ENCODE assay signal across 21 cellular contexts in genomic region chr12:31220061-31220460, GRCh38.
A peak's percentile ranks its signal among the peaks of the same experiment; 100 is the strongest.
DNase-seq lines count a peak whose midpoint lies in the region; ATAC-seq and TF ChIP-seq lines count a peak whose summit lies in the region.
"Had no signal": no experiment of that assay in that cellular context is flagged by ENCODE, and none has a peak within 500 bp of the region (broad histone marks: within the 10 kb centered on the region; RNA-seq: fewer than 3 reads in every experiment).

No MANE protein-coding gene starts in this region.

- H3K4me3 Mint-ChIP-seq in WTC11: no peak overlapping the region
- H3K4me3 Mint-ChIP-seq: CD8-positive, alpha-beta memory T cell had no signal

- H3K27me3 ChIP-seq in left ventricle myocardium inferior (ENCODE audit: low read depth): peaks cover 15% of the 10 kb centered on the region

- H3K4me1 Mint-ChIP-seq in WTC11: peaks cover 58% of the 10 kb centered on the region
- H3K4me1 Mint-ChIP-seq: CD8-positive, alpha-beta memory T cell had no signal

- TF ChIP-seq CTCF in left ventricle myocardium inferior (IDR thresholded peaks at IDR 0.05; ENCODE audit: borderline replicate concordance) (no peak), WTC11 (IDR thresholded peaks at IDR 0.05) (no peak)

- H3K4me1 ChIP-seq in left ventricle myocardium inferior: peaks cover 4% of the 10 kb centered on the region

- no peaks in the 10 kb centered on the region for H3K9me3 ChIP-seq in left ventricle myocardium inferior (replicated peaks)
- H3K9me3 ChIP-seq: HAP-1 had no signal

- no peak overlapping the region for H3K27ac ChIP-seq in left ventricle myocardium inferior (replicated peaks)
- H3K27ac ChIP-seq: C4-2B had no signal

- no peaks in the 10 kb centered on the region for H3K36me3 ChIP-seq in left ventricle myocardium inferior
- H3K36me3 ChIP-seq: HAP-1 had no signal

- 0 out of 2 replicates have a peak, but pooled peaks cover 6% of the 10 kb centered on the region for H3K9me3 Mint-ChIP-seq in WTC11
- H3K9me3 Mint-ChIP-seq: CD8-positive, alpha-beta memory T cell had no signal

- DNase-seq in Right ventricle myocardium superior (no peak), left ventricle myocardium inferior (no peak), WTC11 (ENCODE audit: low spot score) (no peak), left lobe of liver (ENCODE audit: low spot score) (no peak), sciatic nerve (ENCODE audit: low spot score) (no peak), DMS79 (lab: John Stamatoyannopoulos, UW) (no peak), NOMO-1 (lab: John Stamatoyannopoulos, UW; ENCODE audit: unreplicated experiment in 2 of 2) (no peak), UCSD-AML1 (lab: John Stamatoyannopoulos, UW; ENCODE audit: unreplicated experiment) (no peak)
- DNase-seq: CD8-positive, alpha-beta memory T cell; KBM-7; MM.1S; NCI-H1048; NCI-H1417 treated with DMSO at 0.1 percent for 48 hours; NCI-H187 treated with DMSO at 0.1 percent for 48 hours; NCI-H345; NCI-H524; NCI-H774; OCI-M1; SHP77 had no signal

- POLR2A ChIA-PET in WTC11 (lab: Charles Lee): no interaction called here

- H3K36me3 Mint-ChIP-seq in WTC11: no peaks in the 10 kb centered on the region
- H3K36me3 Mint-ChIP-seq: CD8-positive, alpha-beta memory T cell had no signal

- intact Hi-C loops in Right ventricle myocardium superior (cut with DNase I) (no loop called here), left ventricle myocardium inferior (cut with micrococcal nuclease) (no loop called here), sciatic nerve (cut with DNase I) (no loop called here)

- H3K27ac Mint-ChIP-seq in WTC11: no peak overlapping the region
- H3K27ac Mint-ChIP-seq: CD8-positive, alpha-beta memory T cell had no signal

- peaks cover 25% of the 10 kb centered on the region for H3K27me3 Mint-ChIP-seq in WTC11 (ENCODE audit: low read depth)

- H3K4me3 ChIP-seq in left ventricle myocardium inferior: no peak overlapping the region
- H3K4me3 ChIP-seq: HAP-1 had no signal

- ATAC-seq in Right ventricle myocardium superior (ENCODE audit: poor library complexity) (peak; percentile 57), WTC11 (no peak), left lobe of liver (peak; percentile 43), sciatic nerve (peak; percentile 23)

- CTCF ChIA-PET in WTC11 (lab: Charles Lee): no interaction called here

TF ChIP-seq in WTC11, 78 proteins besides CTCF, POLR2A, EP300 and RAD21:
- TF ChIP-seq PRDM15 (CRISPR knock-in tag; IDR thresholded peaks at IDR 0.05) (peak; percentile 68), PRRX2 (CRISPR knock-in tag; IDR thresholded peaks at IDR 0.05) (no peak)
TF ChIP-seq in WTC11: peak in this region for 1.
